In the genomic region with DNA sequence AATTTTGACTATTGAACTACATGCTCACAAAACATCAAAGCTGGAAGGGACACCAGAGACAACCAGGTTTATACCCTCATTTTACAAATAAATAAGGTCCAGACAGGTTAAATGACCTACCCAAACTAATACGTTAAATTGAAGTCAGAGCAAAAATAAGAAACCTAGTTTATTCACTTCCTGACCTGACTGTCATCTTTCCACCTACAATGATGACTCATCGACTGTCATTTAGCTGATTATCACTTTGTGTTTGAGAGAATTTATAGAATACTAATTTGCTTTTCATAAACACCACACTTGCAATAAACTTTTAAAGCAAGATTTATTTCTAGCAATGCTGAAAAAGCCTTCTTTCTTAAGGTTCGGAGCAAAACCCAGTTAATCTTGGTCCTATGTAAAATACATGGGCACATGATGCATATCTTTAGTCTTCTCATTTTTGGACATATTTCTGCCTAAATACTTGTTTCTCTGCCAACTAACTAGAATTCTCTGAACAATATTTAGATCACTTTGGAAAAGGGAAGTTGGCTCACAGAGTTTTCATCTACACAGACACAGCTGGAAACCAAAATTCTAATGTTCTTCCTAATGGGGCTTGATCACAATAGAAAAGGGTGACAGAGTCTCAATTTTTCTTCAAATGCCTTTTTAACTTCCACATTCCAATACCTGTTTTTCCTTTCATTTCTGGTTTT, we compare ENCODE assay signal across 10 cellular contexts. TPM values are rescaled to one million over a fixed set of nuclear protein-coding genes. Genes with fewer than 3 reads are reported as not detected.
DNase-seq lines count a peak whose midpoint lies in the region; ATAC-seq and TF ChIP-seq lines count a peak whose summit lies in the region.
"Had no signal": no experiment of that assay in that cellular context is flagged by ENCODE, and none has a peak within 500 bp of the region (broad histone marks: within the 10 kb centered on the region; RNA-seq: fewer than 3 reads in every experiment).

No MANE protein-coding gene starts in this region.

- H3K27me3 Mint-ChIP-seq in activated naive CD8-positive, alpha-beta T cell treated with anti-CD3 and anti-CD28 coated beads, Interleukin-2, amount 10 ng/mL, durations not matched to agents 7 days and 5 days, result no peaks in the 10 kb centered on the region

- no peaks in the 10 kb centered on the region for H3K79me2 ChIP-seq in smooth muscle cell (ENCODE audit: low read depth)

- WGBS in smooth muscle cell (ENCODE audit: low lambda C conversion rate), result 90% methylated on average over 3 of the region's 3 CpGs

- H3K4me3 ChIP-seq in AG10803 (ENCODE audit: low read length) (no peak overlapping the region), smooth muscle cell (no peak overlapping the region)

- no peak overlapping the region for H3K27ac ChIP-seq in smooth muscle cell (ENCODE audit: low read depth)
- H3K27ac ChIP-seq: C4-2B had no signal

- in situ Hi-C loops in KBM-7 (cut with MboI; ENCODE audit: low pct_unique_long_range_greater_than_20kb, low sequenced_read_pairs), result no loop called here

- peak overlapping the region; percentile 49 for H3K4me3 Mint-ChIP-seq in activated naive CD8-positive, alpha-beta T cell treated with anti-CD3 and anti-CD28 coated beads, Interleukin-2, amount 10 ng/mL, durations not matched to agents 7 days and 5 days

- peak; percentile 16 for DNase-seq in AG10803 (ENCODE audit: low read depth)
- peak; percentile 63 for DNase-seq in KBM-7
- DNase-seq in activated naive CD8-positive, alpha-beta T cell treated with anti-CD3 and anti-CD28 coated beads, Interleukin-2, amount 10 ng/mL, durations not matched to agents 7 days and 5 days, result no peak
- no peak for DNase-seq in smooth muscle cell (lab: John Stamatoyannopoulos, UW; ENCODE audit: unreplicated experiment)
- no peak for DNase-seq in DMS79 (lab: John Stamatoyannopoulos, UW)
- DNase-seq in head of caudate nucleus, result no peak
- DNase-seq: NCI-H1436 had no signal

- ATAC-seq in GM18502 (IDR thresholded peaks at IDR 0.05; ENCODE audit: poor library complexity, unreplicated experiment), result peak; percentile 54
- ATAC-seq in activated naive CD8-positive, alpha-beta T cell treated with anti-CD3 and anti-CD28 coated beads, Interleukin-2, amount 10 ng/mL, durations not matched to agents 7 days and 5 days (ENCODE audit: low read depth), result peak; percentile 48
- ATAC-seq in HG02610 (IDR thresholded peaks at IDR 0.05; ENCODE audit: unreplicated experiment), result no peak

- H4K20me1 ChIP-seq in smooth muscle cell (ENCODE audit: low read depth), result no peaks in the 10 kb centered on the region

- no peaks in the 10 kb centered on the region for H3K9me3 Mint-ChIP-seq in activated naive CD8-positive, alpha-beta T cell treated with anti-CD3 and anti-CD28 coated beads, Interleukin-2, amount 10 ng/mL, durations not matched to agents 7 days and 5 days

- peaks cover 56% of the 10 kb centered on the region for H3K4me1 Mint-ChIP-seq in activated naive CD8-positive, alpha-beta T cell treated with anti-CD3 and anti-CD28 coated beads, Interleukin-2, amount 10 ng/mL, durations not matched to agents 7 days and 5 days

- TF ChIP-seq CTCF in AG10803 (conservative IDR thresholded peaks at IDR 0.05; ENCODE audit: low read length), result no peak
- TF ChIP-seq CTCF in smooth muscle cell (IDR thresholded peaks at IDR 0.05; ENCODE audit: borderline replicate concordance, insufficient read depth, poor library complexity, severe bottlenecking), result no peak

- H3F3A ChIP-seq in smooth muscle cell (ENCODE audit: low read depth), result no peaks in the 10 kb centered on the region

- intact Hi-C loops in head of caudate nucleus (cut with DNase I), result no loop called here

- no peak overlapping the region for H3K9ac ChIP-seq in smooth muscle cell (ENCODE audit: low read depth)

- H3K27me3 ChIP-seq in smooth muscle cell (ENCODE audit: low read depth), result no peaks in the 10 kb centered on the region

- POLR2A ChIA-PET in activated naive CD8-positive, alpha-beta T cell treated with anti-CD3 and anti-CD28 coated beads, Interleukin-2, amount 10 ng/mL, durations not matched to agents 7 days and 5 days (lab: Charles Lee), result interaction anchor here (0.7 kb wide), 1 partner anchor 32 kb away, joined by 3 read pairs; no protein-coding TSS in a partner anchor

- H2AFZ ChIP-seq in smooth muscle cell (ENCODE audit: low read depth), result no peak overlapping the region

- no peaks in the 10 kb centered on the region for H3K9me3 ChIP-seq in smooth muscle cell (replicated peaks; ENCODE audit: low read depth)

- no peaks in the 10 kb centered on the region for H3K36me3 ChIP-seq in smooth muscle cell (ENCODE audit: low read depth)

- peaks cover 14% of the 10 kb centered on the region for H3K36me3 Mint-ChIP-seq in activated naive CD8-positive, alpha-beta T cell treated with anti-CD3 and anti-CD28 coated beads, Interleukin-2, amount 10 ng/mL, durations not matched to agents 7 days and 5 days

- H3K4me2 ChIP-seq in smooth muscle cell, result no peak overlapping the region

- no peaks in the 10 kb centered on the region for H3K4me1 ChIP-seq in smooth muscle cell (ENCODE audit: low read depth)

- peak overlapping the region; percentile 78 for H3K27ac Mint-ChIP-seq in activated naive CD8-positive, alpha-beta T cell treated with anti-CD3 and anti-CD28 coated beads, Interleukin-2, amount 10 ng/mL, durations not matched to agents 7 days and 5 days

RNA-seq across cellular contexts. Expression of a gene that starts 16.7 kb away (rescaled TPM):
- total RNA-seq in activated naive CD8-positive, alpha-beta T cell treated with anti-CD3 and anti-CD28 coated beads, Interleukin-2, amount 10 ng/mL, durations not matched to agents 7 days and 5 days, result 100 to 1,000 TPM; 187 to 193 TPM
- total RNA-seq in smooth muscle cell, result 4.5 and 7.7 TPM in 2 replicates
- polyA plus RNA-seq in smooth muscle cell, result 2.5 and 5.8 TPM in 2 replicates

Comparison
In these comparisons a context has a peak if more than half of its experiments do, and no peak if none do; other contexts are left out.
1. DNase-seq: peak in AG10803 (single experiment) and KBM-7 (single experiment); none in activated naive CD8-positive, alpha-beta T cell treated with anti-CD3 and anti-CD28 coated beads, Interleukin-2, amount 10 ng/mL, durations not matched to agents 7 days and 5 days (single experiment), smooth muscle cell (single experiment), DMS79 (single experiment) and head of caudate nucleus (0 of 42).
2. RNA of a gene that starts 16.7 kb away (total RNA-seq): 187 to 193 TPM in activated naive CD8-positive, alpha-beta T cell treated with anti-CD3 and anti-CD28 coated beads, Interleukin-2, amount 10 ng/mL, durations not matched to agents 7 days and 5 days; 4.5 to 7.7 TPM in smooth muscle cell; every median in the first group is over 10 times any median in the second.